ENCODE assay signal across 10 cellular contexts in genomic region chr10:97024181-97025073, GRCh38.
DNase-seq lines count a peak whose midpoint lies in the region; ATAC-seq and TF ChIP-seq lines count a peak whose summit lies in the region.
"Had no signal": no experiment of that assay in that cellular context is flagged by ENCODE, and none has a peak within 500 bp of the region (broad histone marks: within the 10 kb centered on the region; RNA-seq: fewer than 3 reads in every experiment).

No MANE protein-coding gene starts in this region.

- H3K9me3 ChIP-seq in HEK293 (ENCODE audit: control insufficient read depth, insufficient read depth, low read depth, low read length), result no peaks in the 10 kb centered on the region
- H3K9me3 ChIP-seq in heart right ventricle, result no peaks in the 10 kb centered on the region
- H3K9me3 ChIP-seq in stomach smooth muscle (ENCODE audit: control insufficient read depth in 2 of 2, low read length in 2 of 2), result no peaks in the 10 kb centered on the region

- no peaks in the 10 kb centered on the region for H3K27me3 ChIP-seq in heart right ventricle
- H3K27me3 ChIP-seq in stomach smooth muscle (ENCODE audit: control insufficient read depth in 1 of 2, insufficient read depth in 2 of 2, low read length in 2 of 2), result no peaks in the 10 kb centered on the region

- H3K4me1 Mint-ChIP-seq in activated B cell treated with CpG ODN at 0.5 μM for 24 hours, result peaks cover 15% of the 10 kb centered on the region
- peaks cover 19% of the 10 kb centered on the region for H3K4me1 Mint-ChIP-seq in activated CD8-positive, alpha-beta memory T cell treated with anti-CD3 and anti-CD28 coated beads, Interleukin-2, amount 10 ng/mL, durations not matched to agents 7 days and 5 days

- peaks cover 3% of the 10 kb centered on the region for H3K27me3 Mint-ChIP-seq in activated B cell treated with CpG ODN at 0.5 μM for 24 hours
- peaks cover 17% of the 10 kb centered on the region for H3K27me3 Mint-ChIP-seq in activated CD8-positive, alpha-beta memory T cell treated with anti-CD3 and anti-CD28 coated beads, Interleukin-2, amount 10 ng/mL, durations not matched to agents 7 days and 5 days

- CTCF ChIA-PET in HEK293 (lab: Yijun Ruan, JAX) (interaction anchor here (0.6 to 6.5 kb wide), 23 partner anchors 8 to 1525 kb away, joined by 3 to 73 read pairs (median 4); no protein-coding TSS in a partner anchor), activated B cell treated with CpG ODN at 0.5 μM for 24 hours (lab: Charles Lee) (interaction anchor here (0.9 to 3.6 kb wide), 17 partner anchors 11 to 628 kb away, joined by 3 to 32 read pairs (median 4); no protein-coding TSS in a partner anchor)
- CTCF ChIA-PET in activated CD8-positive, alpha-beta memory T cell treated with anti-CD3 and anti-CD28 coated beads, Interleukin-2, amount 10 ng/mL, durations not matched to agents 7 days and 5 days (lab: Charles Lee), result interaction anchor here (0.8 to 9.0 kb wide), 22 partner anchors 8 to 384 kb away, joined by 3 to 89 read pairs (median 5); no protein-coding TSS in a partner anchor

- H3K9ac ChIP-seq in stomach smooth muscle (ENCODE audit: low read length in 2 of 2), result peak overlapping the region in 1 of 2 donors; percentile 36

- H3K9me3 Mint-ChIP-seq in activated B cell treated with CpG ODN at 0.5 μM for 24 hours, result no peaks in the 10 kb centered on the region
- H3K9me3 Mint-ChIP-seq in activated CD8-positive, alpha-beta memory T cell treated with anti-CD3 and anti-CD28 coated beads, Interleukin-2, amount 10 ng/mL, durations not matched to agents 7 days and 5 days (ENCODE audit: low read depth), result no peaks in the 10 kb centered on the region

- no peaks in the 10 kb centered on the region for H3K36me3 ChIP-seq in HEK293 (ENCODE audit: control insufficient read depth in 2 of 2, insufficient read depth in 1 of 2, low read length in 2 of 2)
- no peaks in the 10 kb centered on the region for H3K36me3 ChIP-seq in heart right ventricle
- no peaks in the 10 kb centered on the region for H3K36me3 ChIP-seq in stomach smooth muscle (ENCODE audit: control insufficient read depth in 2 of 2, insufficient read depth in 2 of 2, low read length in 2 of 2)

- DNase-seq in activated B cell treated with CpG ODN at 0.5 μM for 24 hours, result no peak
- DNase-seq in heart right ventricle, result peak in 1 of 2 donors; percentile 29
- no peak for DNase-seq in GM10266 (ENCODE audit: extremely low spot score)
- DNase-seq in retina, result no peak
- DNase-seq in activated CD8-positive, alpha-beta memory T cell treated with anti-CD3 and anti-CD28 coated beads, Interleukin-2, amount 10 ng/mL, durations not matched to agents 7 days and 5 days, result no peak
- DNase-seq: activated CD4-positive, CD25-positive, alpha-beta regulatory T cell; stimulated activated CD4-positive, alpha-beta T cell treated with anti-CD3 and anti-CD28 coated beads, Interleukin-12 subunit alpha, Interleukin-12 subunit beta, amount 100 ng/mL, for 4 hours had no signal

- ATAC-seq in activated B cell treated with CpG ODN at 0.5 μM for 24 hours (ENCODE audit: low read depth) (peak; percentile 55), heart right ventricle (peak in 7 of 8 donors; percentile 16 to 75 (median 37)), HG03095 (IDR thresholded peaks at IDR 0.05; ENCODE audit: unreplicated experiment) (no peak)
- no peak for ATAC-seq in activated CD8-positive, alpha-beta memory T cell treated with anti-CD3 and anti-CD28 coated beads, Interleukin-2, amount 10 ng/mL, durations not matched to agents 7 days and 5 days

- H3K4me3 ChIP-seq in HEK293 (ENCODE audit: low read depth, low read length), result no peak overlapping the region
- H3K4me3 ChIP-seq in heart right ventricle, result no peak overlapping the region
- H3K4me3 ChIP-seq in stomach smooth muscle (ENCODE audit: low read length in 2 of 2), result peak overlapping the region in 1 of 2 donors; percentile 44

- TF ChIP-seq CTCF in HEK293 (tag by site-specific recombination; IDR thresholded peaks at IDR 0.05) (no peak), activated B cell treated with CpG ODN at 0.5 μM for 24 hours (IDR thresholded peaks at IDR 0.05) (no peak), heart right ventricle (IDR thresholded peaks at IDR 0.05) (no peak), GM10266 (IDR thresholded peaks at IDR 0.05; ENCODE audit: control insufficient read depth, insufficient read depth, low read depth, missing control alignments) (no peak)

- intact Hi-C loops in activated B cell treated with CpG ODN at 0.5 μM for 24 hours (cut with micrococcal nuclease), result loop anchor here (1.0 to 2.0 kb wide), 5 partner anchors 114 to 628 kb away; partner anchors contain the start of gene LCOR
- intact Hi-C loops in heart right ventricle (cut with DNase I), result loop anchor here in 8 of 10 donors (1.0 to 10.0 kb wide), 14 partner anchors 27 to 650 kb away; partner anchors contain the start of gene LCOR (in 5 of the 8)

- H3K36me3 Mint-ChIP-seq in activated B cell treated with CpG ODN at 0.5 μM for 24 hours (ENCODE audit: low read depth), result no peaks in the 10 kb centered on the region
- H3K36me3 Mint-ChIP-seq in activated CD8-positive, alpha-beta memory T cell treated with anti-CD3 and anti-CD28 coated beads, Interleukin-2, amount 10 ng/mL, durations not matched to agents 7 days and 5 days, result no peaks in the 10 kb centered on the region

- POLR2A ChIA-PET in HEK293 (lab: Yijun Ruan, JAX), result no interaction called here
- POLR2A ChIA-PET in activated B cell treated with CpG ODN at 0.5 μM for 24 hours (lab: Charles Lee), result interaction anchor here (1.7 kb wide), 1 partner anchor 13 kb away, joined by 4 read pairs; no protein-coding TSS in a partner anchor

- 0 out of 2 replicates have a peak overlapping the region, but pooled peaks have one; percentile 6 for H3K27ac ChIP-seq in HEK293 (ENCODE audit: extremely low read depth, low read depth, low read length)
- peak overlapping the region; percentile 15 to 78 (median 59) for H3K27ac ChIP-seq in heart right ventricle
- peak overlapping the region; percentile 58 for H3K27ac ChIP-seq in stomach smooth muscle (ENCODE audit: low read length)

- H3K27ac Mint-ChIP-seq in activated B cell treated with CpG ODN at 0.5 μM for 24 hours, result peak overlapping the region; percentile 25
- no peak overlapping the region for H3K27ac Mint-ChIP-seq in activated CD8-positive, alpha-beta memory T cell treated with anti-CD3 and anti-CD28 coated beads, Interleukin-2, amount 10 ng/mL, durations not matched to agents 7 days and 5 days

- WGBS in heart right ventricle, 2 donors, result 37% methylated on average over 13 of the region's 13 CpGs

- no peak overlapping the region for H3K4me3 Mint-ChIP-seq in activated B cell treated with CpG ODN at 0.5 μM for 24 hours
- no peak overlapping the region for H3K4me3 Mint-ChIP-seq in activated CD8-positive, alpha-beta memory T cell treated with anti-CD3 and anti-CD28 coated beads, Interleukin-2, amount 10 ng/mL, durations not matched to agents 7 days and 5 days

- peaks cover 11% of the 10 kb centered on the region for H3K4me1 ChIP-seq in HEK293 (ENCODE audit: control insufficient read depth, insufficient read depth, low read length)
- peaks cover 12 to 43% (median 29%) of the 10 kb centered on the region in 9 donors for H3K4me1 ChIP-seq in heart right ventricle
- H3K4me1 ChIP-seq in stomach smooth muscle (ENCODE audit: control insufficient read depth, insufficient read depth, low read length), result peaks cover 37% of the 10 kb centered on the region

TF ChIP-seq in HEK293, 187 proteins besides CTCF, POLR2A, EP300 and RAD21 (continues in another document):
- TF ChIP-seq ZNF114 (tag by site-specific recombination; IDR thresholded peaks at IDR 0.05) (no peak), ZNF223 (tag by site-specific recombination; IDR thresholded peaks at IDR 0.05) (0 out of 2 replicates have a peak, but pooled peaks have one; percentile 57), ZNF354C (tag by site-specific recombination; IDR thresholded peaks at IDR 0.05; ENCODE audit: borderline replicate concordance, low read depth) (no peak), ZNF560 (tag by site-specific recombination; IDR thresholded peaks at IDR 0.05; ENCODE audit: borderline replicate concordance) (no peak), ZBTB48 (tag by site-specific recombination; IDR thresholded peaks at IDR 0.05) (peak; percentile 23; the same call in 1 of the 2 replicates)
- TF ChIP-seq, protein P1, sequence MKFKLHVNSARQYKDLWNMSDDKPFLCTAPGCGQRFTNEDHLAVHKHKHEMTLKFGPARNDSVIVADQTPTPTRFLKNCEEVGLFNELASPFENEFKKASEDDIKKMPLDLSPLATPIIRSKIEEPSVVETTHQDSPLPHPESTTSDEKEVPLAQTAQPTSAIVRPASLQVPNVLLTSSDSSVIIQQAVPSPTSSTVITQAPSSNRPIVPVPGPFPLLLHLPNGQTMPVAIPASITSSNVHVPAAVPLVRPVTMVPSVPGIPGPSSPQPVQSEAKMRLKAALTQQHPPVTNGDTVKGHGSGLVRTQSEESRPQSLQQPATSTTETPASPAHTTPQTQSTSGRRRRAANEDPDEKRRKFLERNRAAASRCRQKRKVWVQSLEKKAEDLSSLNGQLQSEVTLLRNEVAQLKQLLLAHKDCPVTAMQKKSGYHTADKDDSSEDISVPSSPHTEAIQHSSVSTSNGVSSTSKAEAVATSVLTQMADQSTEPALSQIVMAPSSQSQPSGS (tag by site-specific recombination; IDR thresholded peaks at IDR 0.05; ENCODE audit: low read depth), result 0 out of 2 replicates have a peak, but pooled peaks have one; percentile 27
- TF ChIP-seq, protein P2, sequence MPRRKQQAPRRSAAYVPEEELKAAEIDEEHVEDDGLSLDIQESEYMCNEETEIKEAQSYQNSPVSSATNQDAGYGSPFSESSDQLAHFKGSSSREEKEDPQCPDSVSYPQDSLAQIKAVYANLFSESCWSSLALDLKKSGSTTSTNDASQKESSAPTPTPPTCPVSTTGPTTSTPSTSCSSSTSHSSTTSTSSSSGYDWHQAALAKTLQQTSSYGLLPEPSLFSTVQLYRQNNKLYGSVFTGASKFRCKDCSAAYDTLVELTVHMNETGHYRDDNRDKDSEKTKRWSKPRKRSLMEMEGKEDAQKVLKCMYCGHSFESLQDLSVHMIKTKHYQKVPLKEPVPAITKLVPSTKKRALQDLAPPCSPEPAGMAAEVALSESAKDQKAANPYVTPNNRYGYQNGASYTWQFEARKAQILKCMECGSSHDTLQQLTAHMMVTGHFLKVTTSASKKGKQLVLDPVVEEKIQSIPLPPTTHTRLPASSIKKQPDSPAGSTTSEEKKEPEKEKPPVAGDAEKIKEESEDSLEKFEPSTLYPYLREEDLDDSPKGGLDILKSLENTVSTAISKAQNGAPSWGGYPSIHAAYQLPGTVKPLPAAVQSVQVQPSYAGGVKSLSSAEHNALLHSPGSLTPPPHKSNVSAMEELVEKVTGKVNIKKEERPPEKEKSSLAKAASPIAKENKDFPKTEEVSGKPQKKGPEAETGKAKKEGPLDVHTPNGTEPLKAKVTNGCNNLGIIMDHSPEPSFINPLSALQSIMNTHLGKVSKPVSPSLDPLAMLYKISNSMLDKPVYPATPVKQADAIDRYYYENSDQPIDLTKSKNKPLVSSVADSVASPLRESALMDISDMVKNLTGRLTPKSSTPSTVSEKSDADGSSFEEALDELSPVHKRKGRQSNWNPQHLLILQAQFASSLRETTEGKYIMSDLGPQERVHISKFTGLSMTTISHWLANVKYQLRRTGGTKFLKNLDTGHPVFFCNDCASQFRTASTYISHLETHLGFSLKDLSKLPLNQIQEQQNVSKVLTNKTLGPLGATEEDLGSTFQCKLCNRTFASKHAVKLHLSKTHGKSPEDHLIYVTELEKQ (tag by site-specific recombination; IDR thresholded peaks at IDR 0.05; ENCODE audit: borderline replicate concordance), result no peak

Comparison
In these comparisons a context has a peak if more than half of its experiments do, and no peak if none do; other contexts are left out.
1. H3K27ac ChIP-seq: peak in every context shown above with its lines; median percentile 59 in heart right ventricle; 58 in stomach smooth muscle; 6 in HEK293.
2. ATAC-seq: peak in activated B cell treated with CpG ODN at 0.5 μM for 24 hours (single experiment) and heart right ventricle (7 of 8); none in activated CD8-positive, alpha-beta memory T cell treated with anti-CD3 and anti-CD28 coated beads, Interleukin-2, amount 10 ng/mL, durations not matched to agents 7 days and 5 days (single experiment) and HG03095 (single experiment).